Comparison of ENCODE assay signal across 1 cellular context in the genomic region with DNA sequence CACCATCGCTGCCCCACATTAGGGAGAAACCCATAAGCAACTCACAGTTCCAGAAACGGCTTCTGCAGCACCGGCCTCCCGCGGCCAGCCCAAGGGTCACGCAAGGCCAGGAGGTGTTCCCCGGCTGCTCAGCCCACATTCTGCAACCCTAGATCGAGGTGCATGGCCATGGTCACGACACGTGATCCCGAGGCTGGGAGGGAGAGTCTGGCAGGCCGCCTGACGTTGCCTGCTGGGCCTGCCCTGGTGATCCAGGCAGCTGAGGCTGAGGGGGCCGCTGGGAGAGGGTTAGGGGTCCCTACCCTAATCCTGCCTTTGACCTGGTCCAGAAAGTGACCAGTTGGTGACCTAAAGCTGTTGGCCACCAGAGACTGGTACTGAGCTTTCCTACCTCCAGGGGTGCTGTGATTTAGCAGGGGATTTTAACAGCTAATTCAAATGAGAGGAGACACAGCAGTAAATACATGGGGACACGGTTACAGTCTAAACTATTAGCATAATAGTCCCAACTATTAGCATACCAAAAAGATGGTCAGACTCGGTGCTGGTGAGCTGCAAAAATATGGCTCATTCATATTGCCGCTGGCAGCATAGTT.
A peak's percentile ranks its signal among the peaks of the same experiment; 100 is the strongest.
TF ChIP-seq lines count a peak whose summit lies in the region.

No MANE protein-coding gene starts in this region.

TF ChIP-seq in HepG2, 621 proteins besides CTCF, POLR2A, EP300 and RAD21 (continued from another document):
- TF ChIP-seq, protein P1, sequence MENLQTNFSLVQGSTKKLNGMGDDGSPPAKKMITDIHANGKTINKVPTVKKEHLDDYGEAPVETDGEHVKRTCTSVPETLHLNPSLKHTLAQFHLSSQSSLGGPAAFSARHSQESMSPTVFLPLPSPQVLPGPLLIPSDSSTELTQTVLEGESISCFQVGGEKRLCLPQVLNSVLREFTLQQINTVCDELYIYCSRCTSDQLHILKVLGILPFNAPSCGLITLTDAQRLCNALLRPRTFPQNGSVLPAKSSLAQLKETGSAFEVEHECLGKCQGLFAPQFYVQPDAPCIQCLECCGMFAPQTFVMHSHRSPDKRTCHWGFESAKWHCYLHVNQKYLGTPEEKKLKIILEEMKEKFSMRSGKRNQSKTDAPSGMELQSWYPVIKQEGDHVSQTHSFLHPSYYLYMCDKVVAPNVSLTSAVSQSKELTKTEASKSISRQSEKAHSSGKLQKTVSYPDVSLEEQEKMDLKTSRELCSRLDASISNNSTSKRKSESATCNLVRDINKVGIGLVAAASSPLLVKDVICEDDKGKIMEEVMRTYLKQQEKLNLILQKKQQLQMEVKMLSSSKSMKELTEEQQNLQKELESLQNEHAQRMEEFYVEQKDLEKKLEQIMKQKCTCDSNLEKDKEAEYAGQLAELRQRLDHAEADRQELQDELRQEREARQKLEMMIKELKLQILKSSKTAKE (CRISPR knock-in tag; IDR thresholded peaks at IDR 0.05; ENCODE audit: borderline replicate concordance): peak; percentile 96
- TF ChIP-seq CHD4 (IDR thresholded peaks at IDR 0.05; ENCODE audit: borderline replicate concordance, low read length) (no peak), CC2D1A (CRISPR knock-in tag; IDR thresholded peaks at IDR 0.05) (no peak), NCOA1 (CRISPR knock-in tag; IDR thresholded peaks at IDR 0.05) (no peak; the same call in 1 of the 2 replicates), ZNF382 (CRISPR knock-in tag; IDR thresholded peaks at IDR 0.05; ENCODE audit: borderline replicate concordance) (no peak), SRY (CRISPR knock-in tag; IDR thresholded peaks at IDR 0.05) (no peak), ZNF577 (CRISPR knock-in tag; IDR thresholded peaks at IDR 0.05; ENCODE audit: borderline replicate concordance, low read depth) (no peak), ZNF629 (CRISPR knock-in tag; conservative IDR thresholded peaks at IDR 0.05) (no peak), SATB2 (CRISPR knock-in tag; IDR thresholded peaks at IDR 0.05) (no peak), ZFP90 (CRISPR knock-in tag; IDR thresholded peaks at IDR 0.05; ENCODE audit: borderline replicate concordance) (0 out of 2 replicates have a peak, but pooled peaks have one; percentile 61), RXRA (CRISPR knock-in tag; IDR thresholded peaks at IDR 0.05) (peak; percentile 99), ZNF44 (CRISPR knock-in tag; IDR thresholded peaks at IDR 0.05) (no peak), HHEX (CRISPR knock-in tag; IDR thresholded peaks at IDR 0.05) (no peak), HOXA3 (CRISPR knock-in tag; IDR thresholded peaks at IDR 0.05) (peak; percentile 79), ZNF883 (CRISPR knock-in tag; IDR thresholded peaks at IDR 0.05; ENCODE audit: not compliant biosample characterization) (no peak), ZMYM2 (CRISPR knock-in tag; IDR thresholded peaks at IDR 0.05) (0 out of 2 replicates have a peak, but pooled peaks have one; percentile 35)
- TF ChIP-seq, protein P2, sequence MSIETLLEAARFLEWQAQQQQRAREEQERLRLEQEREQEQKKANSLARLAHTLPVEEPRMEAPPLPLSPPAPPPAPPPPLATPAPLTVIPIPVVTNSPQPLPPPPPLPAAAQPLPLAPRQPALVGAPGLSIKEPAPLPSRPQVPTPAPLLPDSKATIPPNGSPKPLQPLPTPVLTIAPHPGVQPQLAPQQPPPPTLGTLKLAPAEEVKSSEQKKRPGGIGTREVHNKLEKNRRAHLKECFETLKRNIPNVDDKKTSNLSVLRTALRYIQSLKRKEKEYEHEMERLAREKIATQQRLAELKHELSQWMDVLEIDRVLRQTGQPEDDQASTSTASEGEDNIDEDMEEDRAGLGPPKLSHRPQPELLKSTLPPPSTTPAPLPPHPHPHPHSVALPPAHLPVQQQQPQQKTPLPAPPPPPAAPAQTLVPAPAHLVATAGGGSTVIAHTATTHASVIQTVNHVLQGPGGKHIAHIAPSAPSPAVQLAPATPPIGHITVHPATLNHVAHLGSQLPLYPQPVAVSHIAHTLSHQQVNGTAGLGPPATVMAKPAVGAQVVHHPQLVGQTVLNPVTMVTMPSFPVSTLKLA (IDR thresholded peaks at IDR 0.05): no peak
